Comparison of ENCODE assay signal across 17 cellular contexts in the genomic region with DNA sequence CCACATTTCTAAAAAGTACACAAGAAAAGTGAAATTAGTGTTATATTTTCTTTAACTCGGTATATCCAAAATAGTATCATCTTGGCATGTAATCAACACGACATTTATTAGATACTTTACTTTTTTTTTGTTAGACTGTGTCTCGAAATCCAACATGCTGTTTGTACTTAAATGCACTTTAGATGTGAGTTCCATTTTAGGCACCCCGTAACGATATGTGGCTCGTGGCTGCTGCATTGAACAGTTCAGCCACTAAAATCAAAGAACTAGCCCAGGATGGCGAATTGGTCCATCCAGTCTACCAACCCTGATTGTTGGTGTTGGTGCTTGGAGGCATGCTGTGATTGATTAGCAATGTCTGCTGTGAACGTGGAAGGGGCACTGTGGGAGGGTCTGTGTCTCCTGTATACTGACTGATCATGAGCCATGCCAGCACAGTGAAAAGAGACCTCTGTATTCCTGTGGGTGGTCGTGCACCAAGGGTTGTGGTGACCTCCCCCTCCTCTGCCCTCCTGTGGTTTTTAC.
A peak's percentile ranks its signal among the peaks of the same experiment; 100 is the strongest.
DNase-seq lines count a peak whose midpoint lies in the region; ATAC-seq, FAIRE-seq and TF ChIP-seq lines count a peak whose summit lies in the region.
"Had no signal": no experiment of that assay in that cellular context is flagged by ENCODE, and none has a peak within 500 bp of the region (broad histone marks: within the 10 kb centered on the region; RNA-seq: fewer than 3 reads in every experiment).

No MANE protein-coding gene starts in this region.

- H3K36me3 ChIP-seq in HepG2 (replicated peaks in 1 of 2; ENCODE audit: control insufficient read depth in 1 of 2, insufficient read depth in 2 of 2, low read length in 2 of 2) = no peaks in the 10 kb centered on the region
- no peaks in the 10 kb centered on the region for H3K36me3 ChIP-seq in right lobe of liver
- no peaks in the 10 kb centered on the region for H3K36me3 ChIP-seq in vagina
- H3K36me3 ChIP-seq: BLaER1 treated with 17β-estradiol and CSF1 and Interleukin-3, amounts not matched to agents 10 nM and 100 nM; heart left ventricle had no signal

- H3K4me2 ChIP-seq in HepG2 (ENCODE audit: low read depth, low read length) = peak overlapping the region; percentile 53
- H3K4me2 ChIP-seq: smooth muscle cell had no signal

- H3K27ac Mint-ChIP-seq in chondrocyte (ENCODE audit: unreplicated experiment) = no peak overlapping the region
- H3K27ac Mint-ChIP-seq: activated CD4-positive, alpha-beta memory T cell treated with anti-CD3 and anti-CD28 coated beads, Interleukin-2, amount 10 ng/mL, durations not matched to agents 7 days and 5 days had no signal

- H3K4me1 Mint-ChIP-seq in chondrocyte (ENCODE audit: low read depth) = no peaks in the 10 kb centered on the region

- 36% methylated on average over 9 of the region's 9 CpGs for WGBS in HepG2 (ENCODE audit: low lambda C conversion rate)
- WGBS in right lobe of liver (ENCODE audit: insufficient coverage, low coverage, low lambda C conversion rate, missing lambda C conversion rate) = 36% methylated on average over 7 of the region's 9 CpGs

- no peaks in the 10 kb centered on the region for H3K27me3 ChIP-seq in HepG2 (ENCODE audit: control insufficient read depth in 1 of 2, insufficient read depth in 2 of 2, low read length in 2 of 2)
- H3K27me3 ChIP-seq in right lobe of liver = no peaks in the 10 kb centered on the region
- H3K27me3 ChIP-seq in vagina = no peaks in the 10 kb centered on the region
- H3K27me3 ChIP-seq: BLaER1 treated with 17β-estradiol and CSF1 and Interleukin-3, amounts not matched to agents 10 nM and 100 nM; body of pancreas had no signal

- TF ChIP-seq EP300 in HepG2 (IDR thresholded peaks at IDR 0.05; ENCODE audit: low read depth in 2 of 2, low read length in 2 of 2) (no peak), HepG2 (CRISPR knock-in tag; IDR thresholded peaks at IDR 0.05; ENCODE audit: borderline replicate concordance) (no peak)

- H3K27me3 Mint-ChIP-seq in chondrocyte (ENCODE audit: low read depth) = peaks cover 11% of the 10 kb centered on the region

- H3K36me3 Mint-ChIP-seq in chondrocyte (ENCODE audit: low read depth) = no peaks in the 10 kb centered on the region

- TF ChIP-seq RAD21 in HepG2 (CRISPR knock-in tag; IDR thresholded peaks at IDR 0.05) = no peak

- DNase-seq in HepG2 (ENCODE audit: low spot score) (no peak), right lobe of liver (no peak), NCI-H69 (lab: John Stamatoyannopoulos, UW) (peak; percentile 46), chondrocyte (ENCODE audit: low spot score) (no peak), vagina (ENCODE audit: extremely low spot score in 2 of 2) (no peak), NCI-H1417 (lab: John Stamatoyannopoulos, UW) (no peak), AG08395 (ENCODE audit: low spot score) (no peak)
- no peak for DNase-seq in activated CD4-positive, alpha-beta T cell treated with anti-CD3 and anti-CD28 coated beads for 4 hours
- DNase-seq: GOT3, NCI-H1048 had no signal

- TF ChIP-seq CTCF in HepG2 (CRISPR knock-in tag; IDR thresholded peaks at IDR 0.05) (no peak), right lobe of liver (IDR thresholded peaks at IDR 0.05) (no peak), chondrocyte (IDR thresholded peaks at IDR 0.05) (peak; percentile 45), vagina (IDR thresholded peaks at IDR 0.05) (no peak)

- POLR2A ChIA-PET in HepG2 (lab: Yijun Ruan, JAX) = interaction anchor here (0.8 to 2.3 kb wide), 6 partner anchors 10 to 153 kb away, joined by 3 to 19 read pairs (median 5); no protein-coding TSS in a partner anchor

- in situ Hi-C loops in HepG2 (cut with HindIII; ENCODE audit: extremely low pct_ligation_motif_present, low pct_unique_long_range_greater_than_20kb) = loop anchor here (10.0 kb wide), 1 partner anchor 151 kb away; no protein-coding TSS in a partner anchor

- H3K9me3 ChIP-seq in HepG2 (ENCODE audit: low read length) (no peaks in the 10 kb centered on the region), right lobe of liver (no peaks in the 10 kb centered on the region), vagina (no peaks in the 10 kb centered on the region)
- H3K9me3 ChIP-seq: BLaER1 treated with 17β-estradiol and CSF1 and Interleukin-3, amounts not matched to agents 10 nM and 100 nM; body of pancreas; heart left ventricle had no signal

- no peaks in the 10 kb centered on the region for H3K9me3 Mint-ChIP-seq in chondrocyte (ENCODE audit: low read depth)
- H3K9me3 Mint-ChIP-seq: activated CD4-positive, alpha-beta memory T cell treated with anti-CD3 and anti-CD28 coated beads, Interleukin-2, amount 10 ng/mL, durations not matched to agents 7 days and 5 days had no signal

- H3K4me1 ChIP-seq in HepG2 (ENCODE audit: insufficient read depth, low read length) = peaks cover 89% of the 10 kb centered on the region
- peaks cover 0 to 32% (median 3%) of the 10 kb centered on the region in 4 donors for H3K4me1 ChIP-seq in right lobe of liver
- no peaks in the 10 kb centered on the region for H3K4me1 ChIP-seq in vagina

- TF ChIP-seq POLR2A in HepG2 (IDR thresholded peaks at IDR 0.05; ENCODE audit: insufficient read depth in 1 of 2, low read depth in 2 of 2, low read length in 2 of 2) = no peak
- TF ChIP-seq POLR2A in right lobe of liver (IDR thresholded peaks at IDR 0.05) = no peak
- TF ChIP-seq POLR2A in vagina (IDR thresholded peaks at IDR 0.05) = no peak

- H3K4me3 Mint-ChIP-seq in chondrocyte (ENCODE audit: unreplicated experiment) = no peak overlapping the region
- H3K4me3 Mint-ChIP-seq: activated CD4-positive, alpha-beta memory T cell treated with anti-CD3 and anti-CD28 coated beads, Interleukin-2, amount 10 ng/mL, durations not matched to agents 7 days and 5 days had no signal

- H2AFZ ChIP-seq in HepG2 (ENCODE audit: low read length) = no peak overlapping the region

- FAIRE-seq in HepG2 (lab: Jason Lieb, UNC) = no peak

- CTCF ChIA-PET in HepG2 (lab: Yijun Ruan, JAX; ENCODE audit: low intra/inter-chr PET ratio, low total read pairs) = interaction anchor here (1.2 to 2.1 kb wide), 3 partner anchors 14 to 237 kb away, joined by 3 to 10 read pairs (median 7); no protein-coding TSS in a partner anchor

- BruUV-seq in HepG2 (replicated peaks; lab: Mats Ljungman, UMichigan) = no TSS peak

- H3K27ac ChIP-seq in HepG2 (ENCODE audit: extremely low read length, insufficient read depth, low read length) = no peak overlapping the region
- H3K27ac ChIP-seq in right lobe of liver = no peak overlapping the region
- peak overlapping the region; percentile 75 for H3K27ac ChIP-seq in vagina
- H3K27ac ChIP-seq: epithelial cell of prostate had no signal

- H3K9ac ChIP-seq in HepG2 (ENCODE audit: insufficient read depth, low read depth, low read length) = no peak overlapping the region
- H3K9ac ChIP-seq: BLaER1 treated with 17β-estradiol and CSF1 and Interleukin-3, amounts not matched to agents 10 nM and 100 nM had no signal

- ATAC-seq in HepG2 (no peak), right lobe of liver (no peak)
- ATAC-seq: Right ventricle myocardium inferior had no signal

- no peaks in the 10 kb centered on the region for H4K20me1 ChIP-seq in HepG2 (ENCODE audit: insufficient read depth, low read length)
- H4K20me1 ChIP-seq: BLaER1 treated with 17β-estradiol and CSF1 and Interleukin-3, amounts not matched to agents 10 nM and 100 nM had no signal

- no peaks in the 10 kb centered on the region for H3K79me2 ChIP-seq in HepG2 (ENCODE audit: insufficient read depth, low read length)

- H3K4me3 ChIP-seq in HepG2 (replicated peaks in 1 of 3; ENCODE audit: insufficient read depth in 1 of 3, low read depth in 2 of 3, low read length in 3 of 3) (peak overlapping the region in 2 of 3 experiments; percentile 1 to 19; a peak in 2 of 6 replicates), right lobe of liver (no peak overlapping the region), vagina (no peak overlapping the region)
- H3K4me3 ChIP-seq: BLaER1 treated with 17β-estradiol and CSF1 and Interleukin-3, amounts not matched to agents 10 nM and 100 nM; body of pancreas; heart left ventricle; smooth muscle cell had no signal

- intact Hi-C loops in HepG2 (cut with micrococcal nuclease; ENCODE audit: unreplicated experiment) = loop anchor here (1.0 to 10.0 kb wide), 4 partner anchors 10 to 971 kb away; no protein-coding TSS in a partner anchor
- intact Hi-C loops in right lobe of liver (cut with DNase I) = no loop called here
- intact Hi-C loops in vagina (cut with DNase I) = no loop called here

TF ChIP-seq in HepG2, 621 proteins besides CTCF, POLR2A, EP300 and RAD21 (continues in another document):
- TF ChIP-seq BCL6 (CRISPR knock-in tag; IDR thresholded peaks at IDR 0.05) = 0 out of 2 replicates have a peak, but pooled peaks have one; percentile 2
- TF ChIP-seq, protein P1, sequence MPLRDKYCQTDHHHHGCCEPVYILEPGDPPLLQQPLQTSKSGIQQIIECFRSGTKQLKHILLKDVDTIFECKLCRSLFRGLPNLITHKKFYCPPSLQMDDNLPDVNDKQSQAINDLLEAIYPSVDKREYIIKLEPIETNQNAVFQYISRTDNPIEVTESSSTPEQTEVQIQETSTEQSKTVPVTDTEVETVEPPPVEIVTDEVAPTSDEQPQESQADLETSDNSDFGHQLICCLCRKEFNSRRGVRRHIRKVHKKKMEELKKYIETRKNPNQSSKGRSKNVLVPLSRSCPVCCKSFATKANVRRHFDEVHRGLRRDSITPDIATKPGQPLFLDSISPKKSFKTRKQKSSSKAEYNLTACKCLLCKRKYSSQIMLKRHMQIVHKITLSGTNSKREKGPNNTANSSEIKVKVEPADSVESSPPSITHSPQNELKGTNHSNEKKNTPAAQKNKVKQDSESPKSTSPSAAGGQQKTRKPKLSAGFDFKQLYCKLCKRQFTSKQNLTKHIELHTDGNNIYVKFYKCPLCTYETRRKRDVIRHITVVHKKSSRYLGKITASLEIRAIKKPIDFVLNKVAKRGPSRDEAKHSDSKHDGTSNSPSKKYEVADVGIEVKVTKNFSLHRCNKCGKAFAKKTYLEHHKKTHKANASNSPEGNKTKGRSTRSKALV (CRISPR knock-in tag; IDR thresholded peaks at IDR 0.05) = 0 out of 2 replicates have a peak, but pooled peaks have one; percentile 7
- no peak for TF ChIP-seq GTF2F1 (IDR thresholded peaks at IDR 0.05; ENCODE audit: low read length)
- TF ChIP-seq GATAD2A (CRISPR knock-in tag; IDR thresholded peaks at IDR 0.05) = 0 out of 2 replicates have a peak, but pooled peaks have one; percentile 4
- 0 out of 2 replicates have a peak, but pooled peaks have one; percentile 48 for TF ChIP-seq PPARG (CRISPR knock-in tag; conservative IDR thresholded peaks at IDR 0.05)
- peak; percentile 9; the same call in 1 of the 2 replicates for TF ChIP-seq SALL1 (CRISPR knock-in tag; IDR thresholded peaks at IDR 0.05)
- TF ChIP-seq ZSCAN9 (CRISPR knock-in tag; IDR thresholded peaks at IDR 0.05; ENCODE audit: borderline replicate concordance) = 0 out of 2 replicates have a peak, but pooled peaks have one; percentile 14
- 0 out of 2 replicates have a peak, but pooled peaks have one; percentile 10 for TF ChIP-seq ZMYM2 (CRISPR knock-in tag; IDR thresholded peaks at IDR 0.05)

Comparison
In these comparisons a context has a peak if more than half of its experiments do, and no peak if none do; other contexts are left out.
1. H3K4me3 ChIP-seq: peak in HepG2 (2 of 3); none in right lobe of liver (0 of 3) and vagina (0 of 2).